Comparison of ENCODE assay signal across 11 cellular contexts in genomic region chr7:69654381-69654780, GRCh38. TPM values are rescaled to one million over a fixed set of nuclear protein-coding genes. Genes with fewer than 3 reads are reported as not detected.
DNase-seq lines count a peak whose midpoint lies in the region; ATAC-seq and TF ChIP-seq lines count a peak whose summit lies in the region.
"Had no signal": no experiment of that assay in that cellular context is flagged by ENCODE, and none has a peak within 500 bp of the region (broad histone marks: within the 10 kb centered on the region; RNA-seq: fewer than 3 reads in every experiment).

No MANE protein-coding gene starts in this region.

- TF ChIP-seq CTCF in GM13977 (IDR thresholded peaks at IDR 0.05; ENCODE audit: extremely low read depth, insufficient read depth, missing control alignments) = no peak

- ATAC-seq in left lobe of liver (peak; percentile 94), HG02981 (IDR thresholded peaks at IDR 0.05; ENCODE audit: unreplicated experiment) (no peak), HG02798 (IDR thresholded peaks at IDR 0.05; ENCODE audit: poor library complexity, unreplicated experiment) (no peak)
- ATAC-seq: HCT116 had no signal

- DNase-seq in CD1c-positive myeloid dendritic cell (ENCODE audit: extremely low spot score) = peak; percentile 13
- DNase-seq in NCI-H1436 (lab: John Stamatoyannopoulos, UW) = peak; percentile 11
- peak; percentile 93 for DNase-seq in SHP77 treated with DMSO at 0.1 percent for 48 hours (lab: John Stamatoyannopoulos, UW)
- DNase-seq in left lobe of liver (ENCODE audit: low spot score) = peak; percentile 59
- DNase-seq in GM13977 (ENCODE audit: low spot score) = no peak
- no peak for DNase-seq in pons (ENCODE audit: low spot score)
- DNase-seq: C1 segment of cervical spinal cord, caudate nucleus had no signal

- in situ Hi-C loops in GM13977 (cut with MboI; ENCODE audit: low pct_unique_long_range_greater_than_20kb, low sequenced_read_pairs, unreplicated experiment) = no loop called here

RNA-seq across cellular contexts. Expression of gene AUTS2, which starts 56.1 kb away (rescaled TPM):
- total RNA-seq in left lobe of liver = 26.1 TPM

Comparison
In these comparisons a context has a peak if more than half of its experiments do, and no peak if none do; other contexts are left out.
1. DNase-seq: peak in CD1c-positive myeloid dendritic cell (single experiment), NCI-H1436 (single experiment), SHP77 treated with DMSO at 0.1 percent for 48 hours (single experiment) and left lobe of liver (single experiment); none in GM13977 (single experiment) and pons (single experiment).